Comparison of ENCODE assay signal across 21 cellular contexts in the genomic region with DNA sequence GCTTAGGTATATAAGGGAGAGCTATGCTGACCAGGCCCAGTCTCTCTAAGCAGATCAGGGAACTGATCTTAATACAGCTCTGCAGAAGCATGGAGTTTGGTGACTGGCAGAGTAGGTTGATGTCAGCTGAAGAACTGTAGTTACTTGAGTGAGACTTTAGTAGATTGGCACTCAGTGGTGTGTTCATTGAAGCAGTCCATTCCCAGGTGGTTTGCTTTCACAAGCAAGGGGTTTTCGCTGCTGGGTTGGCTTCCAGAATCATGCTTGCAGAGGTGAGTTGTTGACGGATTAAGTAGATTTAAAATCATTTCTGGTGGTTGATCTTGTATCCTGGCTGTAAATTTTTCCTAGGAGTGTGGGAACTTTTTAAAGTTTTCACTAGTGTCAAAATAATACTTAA. TPM values are rescaled to one million over a fixed set of nuclear protein-coding genes. Genes with fewer than 3 reads are reported as not detected.
A peak's percentile ranks its signal among the peaks of the same experiment; 100 is the strongest.
DNase-seq lines count a peak whose midpoint lies in the region; ATAC-seq and TF ChIP-seq lines count a peak whose summit lies in the region.
"Had no signal": no experiment of that assay in that cellular context is flagged by ENCODE, and none has a peak within 500 bp of the region (broad histone marks: within the 10 kb centered on the region; RNA-seq: fewer than 3 reads in every experiment).

No MANE protein-coding gene starts in this region.

- POLR2A ChIA-PET in activated CD4-positive, alpha-beta memory T cell treated with anti-CD3 and anti-CD28 coated beads, Interleukin-2, amount 10 ng/mL, durations not matched to agents 7 days and 5 days (lab: Charles Lee): no interaction called here

- intact Hi-C loops in thyroid gland (cut with DNase I): no loop called here

- CTCF ChIA-PET in activated CD4-positive, alpha-beta memory T cell treated with anti-CD3 and anti-CD28 coated beads, Interleukin-2, amount 10 ng/mL, durations not matched to agents 7 days and 5 days (lab: Charles Lee): interaction anchor here (1.0 to 1.3 kb wide), 2 partner anchors 9 to 11 kb away, joined by 3 to 7 read pairs; no protein-coding TSS in a partner anchor

- WGBS in thyroid gland, 2 donors: 35 to 39% methylated on average over 2 of the region's 2 CpGs

- no peaks in the 10 kb centered on the region for H3K9me3 ChIP-seq in thyroid gland
- H3K9me3 ChIP-seq: BLaER1, Caco-2 had no signal

- no peaks in the 10 kb centered on the region for H3K36me3 ChIP-seq in thyroid gland
- H3K36me3 ChIP-seq: BLaER1 had no signal

- no peak overlapping the region for H3K27ac Mint-ChIP-seq in activated CD4-positive, alpha-beta memory T cell treated with anti-CD3 and anti-CD28 coated beads, Interleukin-2, amount 10 ng/mL, durations not matched to agents 7 days and 5 days
- H3K27ac Mint-ChIP-seq: B cell; CD4-positive, CD25-positive, alpha-beta regulatory T cell; CD8-positive, alpha-beta T cell had no signal

- H3K4me3 Mint-ChIP-seq in activated CD4-positive, alpha-beta memory T cell treated with anti-CD3 and anti-CD28 coated beads, Interleukin-2, amount 10 ng/mL, durations not matched to agents 7 days and 5 days: no peak overlapping the region
- H3K4me3 Mint-ChIP-seq: B cell; CD4-positive, CD25-positive, alpha-beta regulatory T cell; CD8-positive, alpha-beta T cell had no signal

- H3K36me3 Mint-ChIP-seq in activated CD4-positive, alpha-beta memory T cell treated with anti-CD3 and anti-CD28 coated beads, Interleukin-2, amount 10 ng/mL, durations not matched to agents 7 days and 5 days (ENCODE audit: low read depth): no peaks in the 10 kb centered on the region
- H3K36me3 Mint-ChIP-seq: CD4-positive, CD25-positive, alpha-beta regulatory T cell; CD8-positive, alpha-beta T cell had no signal

- ATAC-seq in GM18868 (IDR thresholded peaks at IDR 0.05; ENCODE audit: unreplicated experiment) (peak; percentile 53), HG02884 (IDR thresholded peaks at IDR 0.05; ENCODE audit: unreplicated experiment) (no peak)
- ATAC-seq: CD8-positive, alpha-beta T cell had no signal

- H3K4me1 ChIP-seq in thyroid gland: peaks cover 11 to 36% of the 10 kb centered on the region in 2 donors
- H3K4me1 ChIP-seq: BLaER1, Caco-2 had no signal

- H3K4me1 Mint-ChIP-seq in activated CD4-positive, alpha-beta memory T cell treated with anti-CD3 and anti-CD28 coated beads, Interleukin-2, amount 10 ng/mL, durations not matched to agents 7 days and 5 days: no peaks in the 10 kb centered on the region

- no peaks in the 10 kb centered on the region for H3K9me3 Mint-ChIP-seq in activated CD4-positive, alpha-beta memory T cell treated with anti-CD3 and anti-CD28 coated beads, Interleukin-2, amount 10 ng/mL, durations not matched to agents 7 days and 5 days
- H3K9me3 Mint-ChIP-seq: CD4-positive, CD25-positive, alpha-beta regulatory T cell; CD8-positive, alpha-beta T cell had no signal

- no peak overlapping the region for H3K4me3 ChIP-seq in thyroid gland (replicated peaks in 1 of 3)
- H3K4me3 ChIP-seq: BLaER1, GM23248 had no signal

- peak overlapping the region; percentile 29; the same call in 1 of the 2 replicates for H3K27ac ChIP-seq in VCaP
- peak overlapping the region; percentile 35 to 69 (median 43) for H3K27ac ChIP-seq in thyroid gland
- H3K27ac ChIP-seq: 22Rv1, BLaER1, C4-2B, GM23248 had no signal

- no peak for TF ChIP-seq CTCF in VCaP (conservative IDR thresholded peaks at IDR 0.05)
- TF ChIP-seq CTCF in thyroid gland (IDR thresholded peaks at IDR 0.05): no peak

- DNase-seq in NCI-H524 treated with DMSO at 0.1 percent for 48 hours (lab: John Stamatoyannopoulos, UW) (peak; percentile 84), thyroid gland (peak; percentile 72 to 81), GF-D8 (lab: John Stamatoyannopoulos, UW) (no peak)
- no peak for DNase-seq in activated CD4-positive, alpha-beta memory T cell treated with anti-CD3 and anti-CD28 coated beads, Interleukin-2, amount 10 ng/mL, durations not matched to agents 7 days and 5 days
- DNase-seq: Caco-2; CD4-positive, CD25-positive, alpha-beta regulatory T cell; CD8-positive, alpha-beta T cell; DMS153; DMS79; EL; GDM1; GM23248; H7; HCEC 1CT had no signal

- no peaks in the 10 kb centered on the region for H3K27me3 Mint-ChIP-seq in activated CD4-positive, alpha-beta memory T cell treated with anti-CD3 and anti-CD28 coated beads, Interleukin-2, amount 10 ng/mL, durations not matched to agents 7 days and 5 days

- H3K27me3 ChIP-seq in thyroid gland: no peaks in the 10 kb centered on the region
- H3K27me3 ChIP-seq: BLaER1 had no signal

- TF ChIP-seq POLR2A in thyroid gland (IDR thresholded peaks at IDR 0.05): peak in 1 of 2 donors; percentile 27

RNA-seq across cellular contexts. Expression of gene DHRS7, which starts 6.5 kb away (rescaled TPM):
- total RNA-seq in thyroid gland: 100 to 1,000 TPM; 151 to 245 (median 214) TPM
- total RNA-seq in activated CD4-positive, alpha-beta memory T cell treated with anti-CD3 and anti-CD28 coated beads, Interleukin-2, amount 10 ng/mL, durations not matched to agents 7 days and 5 days: 10 to 100 TPM; 76.5 to 77.9 TPM

Comparison
In these comparisons a context has a peak if more than half of its experiments do, and no peak if none do; other contexts are left out.
1. DNase-seq: peak in NCI-H524 treated with DMSO at 0.1 percent for 48 hours (single experiment) and thyroid gland (2 of 2); none in activated CD4-positive, alpha-beta memory T cell treated with anti-CD3 and anti-CD28 coated beads, Interleukin-2, amount 10 ng/mL, durations not matched to agents 7 days and 5 days (single experiment) and GF-D8 (single experiment).